ENCODE assay signal across 3 cellular contexts in the genomic region with DNA sequence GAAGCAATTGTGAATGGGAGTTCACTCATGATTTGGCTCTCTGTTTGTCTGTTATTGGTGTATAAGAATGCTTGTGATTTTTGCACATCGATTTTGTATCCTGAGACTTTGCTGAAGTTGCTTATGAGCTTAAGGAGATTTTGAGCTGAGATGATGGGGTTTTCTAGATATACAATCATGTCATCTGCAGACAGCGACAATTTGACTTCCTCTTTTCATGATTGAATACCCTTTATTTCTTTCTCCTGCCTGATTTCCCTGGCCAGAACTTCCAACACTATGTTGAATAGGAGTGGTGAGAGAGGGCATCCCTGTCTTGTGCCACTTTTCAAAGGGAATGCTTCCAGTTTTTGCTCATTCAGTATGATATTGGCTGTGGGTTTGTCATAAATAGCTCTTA.
TF ChIP-seq lines count a peak whose summit lies in the region.
"Not testable (repeated sequence)": the region's sequence is repeated elsewhere in the genome, so short reads cannot be mapped to it uniquely, and the experiment has no call there.

No MANE protein-coding gene starts in this region.

TF ChIP-seq in GM12891, 5 proteins besides CTCF, POLR2A, EP300 and RAD21:
- peak; percentile 58 for TF ChIP-seq SPI1 (IDR thresholded peaks at IDR 0.05; ENCODE audit: low read depth, low read length)

TF ChIP-seq in GM12878, 131 proteins besides CTCF, POLR2A, EP300 and RAD21:
- TF ChIP-seq SPI1 (IDR thresholded peaks at IDR 0.05; ENCODE audit: borderline replicate concordance, insufficient read depth, low read depth, low read length) = peak; percentile 17; the same call in 1 of the 2 replicates
TF ChIP-seq in GM12878: peak in this region for 1; not testable (repeated sequence) for 130.

TF ChIP-seq in K562, 482 proteins besides CTCF, POLR2A, EP300 and RAD21:
- TF ChIP-seq PBX2 (CRISPR knock-in tag; IDR thresholded peaks at IDR 0.05; ENCODE audit: low read depth) = not testable (repeated sequence)
- TF ChIP-seq PBX2 (tag; conservative IDR thresholded peaks at IDR 0.05; ENCODE audit: low read depth) (peak; percentile 35; the same call in 1 of the 2 replicates), MEIS2 (IDR thresholded peaks at IDR 0.05; ENCODE audit: partially characterized antibody) (peak; percentile 26), SPI1 (IDR thresholded peaks at IDR 0.05; ENCODE audit: borderline replicate concordance, low read depth, low read length) (peak; percentile 51; the same call in 1 of the 2 replicates)
TF ChIP-seq in K562: peak in this region for 3; not testable (repeated sequence) for 479.
